ENCODE assay signal across 1 cellular context in genomic region chr1:185864331-185864730, GRCh38.
A peak's percentile ranks its signal among the peaks of the same experiment; 100 is the strongest.
TF ChIP-seq lines count a peak whose summit lies in the region.

No MANE protein-coding gene starts in this region.

TF ChIP-seq in HepG2, 621 proteins besides CTCF, POLR2A, EP300 and RAD21 (continued from another document):
- peak; percentile 93 for TF ChIP-seq ATF7 (IDR thresholded peaks at IDR 0.05)
- TF ChIP-seq ATF7 (CRISPR knock-in tag; IDR thresholded peaks at IDR 0.05): no peak
- no peak for TF ChIP-seq ZNF253 (CRISPR knock-in tag; IDR thresholded peaks at IDR 0.05; ENCODE audit: borderline replicate concordance)
- no peak for TF ChIP-seq THAP8 (CRISPR knock-in tag; IDR thresholded peaks at IDR 0.05; ENCODE audit: borderline replicate concordance)
- no peak for TF ChIP-seq ZBTB39 (CRISPR knock-in tag; IDR thresholded peaks at IDR 0.05)
- TF ChIP-seq ZNF280D (CRISPR knock-in tag; IDR thresholded peaks at IDR 0.05): no peak
- no peak for TF ChIP-seq SPEN (CRISPR knock-in tag; IDR thresholded peaks at IDR 0.05; ENCODE audit: low read depth)
- TF ChIP-seq CREB1 (IDR thresholded peaks at IDR 0.05): peak; percentile 61
- TF ChIP-seq CREB1 (CRISPR knock-in tag; IDR thresholded peaks at IDR 0.05): no peak
